8 cellular contexts compared by ENCODE assay signal in the genomic region with DNA sequence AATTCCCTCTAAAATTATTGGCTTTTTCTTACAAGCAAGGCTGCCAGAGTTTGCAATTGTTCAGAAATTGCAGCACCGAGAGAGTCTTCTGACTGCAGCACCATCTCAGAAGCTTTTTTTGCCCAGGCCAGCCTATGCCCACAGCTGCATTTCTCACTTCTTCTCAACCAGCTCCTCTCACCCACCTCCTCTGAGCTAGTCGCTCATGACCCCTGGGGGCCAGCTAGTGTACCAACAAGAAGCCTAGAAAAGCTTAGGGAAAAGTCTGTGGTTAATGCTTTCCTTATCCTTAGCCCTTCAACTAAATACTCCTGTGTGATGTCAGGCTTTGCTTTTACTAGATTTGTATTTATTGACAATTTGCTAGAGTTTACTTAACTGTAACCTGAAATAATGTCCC.
DNase-seq lines count a peak whose midpoint lies in the region; ATAC-seq lines count a peak whose summit lies in the region.

No MANE protein-coding gene starts in this region.

- DNase-seq in DMS153 treated with DMSO at 0.1 percent for 48 hours (lab: John Stamatoyannopoulos, UW; ENCODE audit: unreplicated experiment) (peak; percentile 49), NCI-H1105 (lab: John Stamatoyannopoulos, UW) (peak; percentile 13), anterior cingulate cortex (lab: John Stamatoyannopoulos, UW) (peak in 36 of 58 donors; percentile 2 to 48 (median 13)), iris pigment epithelial cell (ENCODE audit: low read depth) (peak; percentile 79), posterior vena cava (ENCODE audit: low spot score) (no peak)
- DNase-seq in effector CD4-positive, alpha-beta T cell: no peak

- intact Hi-C loops in posterior vena cava (cut with DNase I): no loop called here

- ATAC-seq in GM21360 (IDR thresholded peaks at IDR 0.05; ENCODE audit: unreplicated experiment) (peak; percentile 81), HG03097 (IDR thresholded peaks at IDR 0.05; ENCODE audit: low FRiP score, unreplicated experiment) (no peak)

Comparison
In these comparisons a context has a peak if more than half of its experiments do, and no peak if none do; other contexts are left out.
1. DNase-seq: peak in DMS153 treated with DMSO at 0.1 percent for 48 hours (single experiment), NCI-H1105 (single experiment), anterior cingulate cortex (36 of 58) and iris pigment epithelial cell (single experiment); none in posterior vena cava (single experiment) and effector CD4-positive, alpha-beta T cell (single experiment).